In the genomic region with DNA sequence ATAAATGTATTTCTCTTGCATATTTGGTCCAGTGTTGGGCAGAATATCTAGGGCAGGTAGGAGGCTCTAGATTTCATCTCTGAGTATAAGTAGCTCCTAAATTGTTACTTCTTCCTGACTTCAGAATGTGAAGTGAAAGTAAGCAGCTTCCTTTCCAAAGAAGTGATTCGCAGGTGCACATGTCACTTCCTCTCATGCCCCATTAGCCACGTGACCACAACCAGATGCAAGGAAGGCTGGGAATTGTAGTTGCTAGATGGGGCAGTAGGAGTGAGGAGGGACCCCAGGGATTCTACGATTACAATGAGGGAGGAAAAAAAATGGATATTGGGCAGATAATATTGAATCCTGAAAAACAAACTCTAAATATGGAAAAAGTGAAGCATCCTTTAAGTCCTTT, we compare ENCODE assay signal across 8 cellular contexts.
DNase-seq lines count a peak whose midpoint lies in the region; ATAC-seq and TF ChIP-seq lines count a peak whose summit lies in the region.

No MANE protein-coding gene starts in this region.

- DNase-seq in CD4-positive, CD25-positive, alpha-beta regulatory T cell, result peak in 2 of 3 donors; percentile 13 to 58
- peak; percentile 4 for DNase-seq in LoVo (ENCODE audit: low spot score)
- peak in 5 of 7 donors; percentile 25 to 44 (median 32) for DNase-seq in adrenal gland
- DNase-seq in stimulated activated CD4-positive, alpha-beta T cell treated with anti-CD3 and anti-CD28 coated beads, Interleukin-2, amount 100 ng/mL, for 4 hours (ENCODE audit: low read depth), result peak; percentile 9
- no peak for DNase-seq in omental fat pad (ENCODE audit: low spot score)
- DNase-seq in activated CD4-positive, CD25-positive, alpha-beta regulatory T cell treated with anti-CD3 and anti-CD28 coated beads, Interleukin-2, amount 50 U/mL, for 72 hours, result no peak

- peaks cover 0 to 3% of the 10 kb centered on the region in 2 experiments for H3K9me3 ChIP-seq in CD4-positive, CD25-positive, alpha-beta regulatory T cell (ENCODE audit: control insufficient read depth in 2 of 2, low read length in 2 of 2)
- H3K9me3 ChIP-seq in adrenal gland (replicated peaks in 1 of 3), result no peaks in the 10 kb centered on the region

- ATAC-seq in CD4-positive, CD25-positive, alpha-beta regulatory T cell (ENCODE audit: low read depth in 2 of 2), result peak; percentile 28 to 42
- ATAC-seq in GM19468 (IDR thresholded peaks at IDR 0.05; ENCODE audit: extremely low read depth, unreplicated experiment) (peak; percentile 46), omental fat pad (ENCODE audit: low FRiP score) (no peak), GM19324 (IDR thresholded peaks at IDR 0.05; ENCODE audit: low FRiP score, unreplicated experiment) (no peak)

- H3K27me3 Mint-ChIP-seq in CD4-positive, CD25-positive, alpha-beta regulatory T cell, result no peaks in the 10 kb centered on the region

- no peak for TF ChIP-seq CTCF in adrenal gland (IDR thresholded peaks at IDR 0.05)
- no peak for TF ChIP-seq CTCF in omental fat pad (IDR thresholded peaks at IDR 0.05)

- H3K4me3 ChIP-seq in CD4-positive, CD25-positive, alpha-beta regulatory T cell (ENCODE audit: low read depth, low read length), result peak overlapping the region; percentile 37
- H3K4me3 ChIP-seq in adrenal gland, result no peak overlapping the region

- no peaks in the 10 kb centered on the region for H3K27me3 ChIP-seq in CD4-positive, CD25-positive, alpha-beta regulatory T cell (ENCODE audit: control insufficient read depth, insufficient read depth, low read length)
- no peaks in the 10 kb centered on the region for H3K27me3 ChIP-seq in adrenal gland

- H3K36me3 ChIP-seq in CD4-positive, CD25-positive, alpha-beta regulatory T cell (ENCODE audit: control insufficient read depth, insufficient read depth, low read length), result no peaks in the 10 kb centered on the region
- H3K36me3 ChIP-seq in adrenal gland (replicated peaks in 1 of 2), result no peaks in the 10 kb centered on the region

- H3K27ac Mint-ChIP-seq in CD4-positive, CD25-positive, alpha-beta regulatory T cell, result no peak overlapping the region

- H3K4me1 Mint-ChIP-seq in CD4-positive, CD25-positive, alpha-beta regulatory T cell, result peaks cover 0 to 3% (median 0%) of the 10 kb centered on the region in 4 donors

- H3K4me3 Mint-ChIP-seq in CD4-positive, CD25-positive, alpha-beta regulatory T cell, result peak overlapping the region in 2 of 4 donors; percentile 7

- intact Hi-C loops in adrenal gland (cut with DNase I), result no loop called here

- H3K36me3 Mint-ChIP-seq in CD4-positive, CD25-positive, alpha-beta regulatory T cell, result no peaks in the 10 kb centered on the region

- TF ChIP-seq POLR2A in adrenal gland (IDR thresholded peaks at IDR 0.05), result no peak

- no peaks in the 10 kb centered on the region for H3K4me1 ChIP-seq in CD4-positive, CD25-positive, alpha-beta regulatory T cell (ENCODE audit: control insufficient read depth, insufficient read depth, low read length, poor library complexity, severe bottlenecking)
- H3K4me1 ChIP-seq in adrenal gland (replicated peaks in 1 of 2), result no peaks in the 10 kb centered on the region

- H3K9me3 Mint-ChIP-seq in CD4-positive, CD25-positive, alpha-beta regulatory T cell, result peaks cover 0 to 10% (median 4%) of the 10 kb centered on the region in 7 donors

- no peak overlapping the region for H3K27ac ChIP-seq in CD4-positive, CD25-positive, alpha-beta regulatory T cell (ENCODE audit: insufficient read depth, low read length, poor library complexity, severe bottlenecking)
- H3K27ac ChIP-seq in adrenal gland, result no peak overlapping the region

- 29 to 51% (median 34%) methylated on average over 3 of the region's 3 CpGs for WGBS in adrenal gland, 4 donors

Comparison
In these comparisons a context has a peak if more than half of its experiments do, and no peak if none do; other contexts are left out.
1. ATAC-seq: peak in CD4-positive, CD25-positive, alpha-beta regulatory T cell (2 of 2) and GM19468 (single experiment); none in omental fat pad (single experiment) and GM19324 (single experiment).
2. DNase-seq: peak in CD4-positive, CD25-positive, alpha-beta regulatory T cell (2 of 3), LoVo (single experiment), adrenal gland (5 of 7) and stimulated activated CD4-positive, alpha-beta T cell treated with anti-CD3 and anti-CD28 coated beads, Interleukin-2, amount 100 ng/mL, for 4 hours (single experiment); none in omental fat pad (single experiment) and activated CD4-positive, CD25-positive, alpha-beta regulatory T cell treated with anti-CD3 and anti-CD28 coated beads, Interleukin-2, amount 50 U/mL, for 72 hours (single experiment).